1 cellular context compared by ENCODE assay signal in the genomic region with DNA sequence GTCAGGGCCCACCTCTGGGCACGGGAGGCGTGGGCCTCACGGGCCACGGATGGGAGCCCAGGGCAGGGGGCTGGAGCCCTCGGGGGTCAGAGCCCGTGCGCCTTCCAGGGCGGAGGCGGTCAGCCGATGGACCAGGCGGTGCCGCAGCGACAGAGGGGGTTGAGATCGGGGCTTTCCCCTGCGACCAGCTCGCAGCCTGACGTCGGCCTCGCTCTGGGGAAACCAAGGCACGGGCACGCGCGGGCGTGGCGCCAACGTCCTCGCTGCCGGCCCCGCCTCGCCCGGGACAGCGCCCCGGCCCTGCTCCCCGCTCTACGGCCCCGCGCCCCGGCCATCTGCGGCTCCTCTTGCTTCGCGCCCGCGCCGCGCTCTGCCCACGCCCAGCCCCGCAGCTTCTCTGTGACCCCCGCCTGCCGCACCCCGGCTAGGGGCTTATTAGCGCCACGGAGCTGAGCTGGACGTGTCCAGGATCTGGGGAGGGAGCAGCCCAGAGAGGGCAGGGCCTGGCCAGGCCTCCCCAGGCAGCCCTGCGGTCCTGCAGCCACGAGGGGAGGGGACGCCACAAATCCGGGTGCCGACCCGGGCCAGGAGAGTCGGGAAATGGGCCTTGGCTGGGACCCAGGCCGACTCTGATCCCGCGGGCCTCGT.
TF ChIP-seq lines count a peak whose summit lies in the region.

No MANE protein-coding gene starts in this region.

TF ChIP-seq in GM23338, 12 proteins besides CTCF, POLR2A, EP300 and RAD21 (continued from another document):
- TF ChIP-seq, protein P1, sequence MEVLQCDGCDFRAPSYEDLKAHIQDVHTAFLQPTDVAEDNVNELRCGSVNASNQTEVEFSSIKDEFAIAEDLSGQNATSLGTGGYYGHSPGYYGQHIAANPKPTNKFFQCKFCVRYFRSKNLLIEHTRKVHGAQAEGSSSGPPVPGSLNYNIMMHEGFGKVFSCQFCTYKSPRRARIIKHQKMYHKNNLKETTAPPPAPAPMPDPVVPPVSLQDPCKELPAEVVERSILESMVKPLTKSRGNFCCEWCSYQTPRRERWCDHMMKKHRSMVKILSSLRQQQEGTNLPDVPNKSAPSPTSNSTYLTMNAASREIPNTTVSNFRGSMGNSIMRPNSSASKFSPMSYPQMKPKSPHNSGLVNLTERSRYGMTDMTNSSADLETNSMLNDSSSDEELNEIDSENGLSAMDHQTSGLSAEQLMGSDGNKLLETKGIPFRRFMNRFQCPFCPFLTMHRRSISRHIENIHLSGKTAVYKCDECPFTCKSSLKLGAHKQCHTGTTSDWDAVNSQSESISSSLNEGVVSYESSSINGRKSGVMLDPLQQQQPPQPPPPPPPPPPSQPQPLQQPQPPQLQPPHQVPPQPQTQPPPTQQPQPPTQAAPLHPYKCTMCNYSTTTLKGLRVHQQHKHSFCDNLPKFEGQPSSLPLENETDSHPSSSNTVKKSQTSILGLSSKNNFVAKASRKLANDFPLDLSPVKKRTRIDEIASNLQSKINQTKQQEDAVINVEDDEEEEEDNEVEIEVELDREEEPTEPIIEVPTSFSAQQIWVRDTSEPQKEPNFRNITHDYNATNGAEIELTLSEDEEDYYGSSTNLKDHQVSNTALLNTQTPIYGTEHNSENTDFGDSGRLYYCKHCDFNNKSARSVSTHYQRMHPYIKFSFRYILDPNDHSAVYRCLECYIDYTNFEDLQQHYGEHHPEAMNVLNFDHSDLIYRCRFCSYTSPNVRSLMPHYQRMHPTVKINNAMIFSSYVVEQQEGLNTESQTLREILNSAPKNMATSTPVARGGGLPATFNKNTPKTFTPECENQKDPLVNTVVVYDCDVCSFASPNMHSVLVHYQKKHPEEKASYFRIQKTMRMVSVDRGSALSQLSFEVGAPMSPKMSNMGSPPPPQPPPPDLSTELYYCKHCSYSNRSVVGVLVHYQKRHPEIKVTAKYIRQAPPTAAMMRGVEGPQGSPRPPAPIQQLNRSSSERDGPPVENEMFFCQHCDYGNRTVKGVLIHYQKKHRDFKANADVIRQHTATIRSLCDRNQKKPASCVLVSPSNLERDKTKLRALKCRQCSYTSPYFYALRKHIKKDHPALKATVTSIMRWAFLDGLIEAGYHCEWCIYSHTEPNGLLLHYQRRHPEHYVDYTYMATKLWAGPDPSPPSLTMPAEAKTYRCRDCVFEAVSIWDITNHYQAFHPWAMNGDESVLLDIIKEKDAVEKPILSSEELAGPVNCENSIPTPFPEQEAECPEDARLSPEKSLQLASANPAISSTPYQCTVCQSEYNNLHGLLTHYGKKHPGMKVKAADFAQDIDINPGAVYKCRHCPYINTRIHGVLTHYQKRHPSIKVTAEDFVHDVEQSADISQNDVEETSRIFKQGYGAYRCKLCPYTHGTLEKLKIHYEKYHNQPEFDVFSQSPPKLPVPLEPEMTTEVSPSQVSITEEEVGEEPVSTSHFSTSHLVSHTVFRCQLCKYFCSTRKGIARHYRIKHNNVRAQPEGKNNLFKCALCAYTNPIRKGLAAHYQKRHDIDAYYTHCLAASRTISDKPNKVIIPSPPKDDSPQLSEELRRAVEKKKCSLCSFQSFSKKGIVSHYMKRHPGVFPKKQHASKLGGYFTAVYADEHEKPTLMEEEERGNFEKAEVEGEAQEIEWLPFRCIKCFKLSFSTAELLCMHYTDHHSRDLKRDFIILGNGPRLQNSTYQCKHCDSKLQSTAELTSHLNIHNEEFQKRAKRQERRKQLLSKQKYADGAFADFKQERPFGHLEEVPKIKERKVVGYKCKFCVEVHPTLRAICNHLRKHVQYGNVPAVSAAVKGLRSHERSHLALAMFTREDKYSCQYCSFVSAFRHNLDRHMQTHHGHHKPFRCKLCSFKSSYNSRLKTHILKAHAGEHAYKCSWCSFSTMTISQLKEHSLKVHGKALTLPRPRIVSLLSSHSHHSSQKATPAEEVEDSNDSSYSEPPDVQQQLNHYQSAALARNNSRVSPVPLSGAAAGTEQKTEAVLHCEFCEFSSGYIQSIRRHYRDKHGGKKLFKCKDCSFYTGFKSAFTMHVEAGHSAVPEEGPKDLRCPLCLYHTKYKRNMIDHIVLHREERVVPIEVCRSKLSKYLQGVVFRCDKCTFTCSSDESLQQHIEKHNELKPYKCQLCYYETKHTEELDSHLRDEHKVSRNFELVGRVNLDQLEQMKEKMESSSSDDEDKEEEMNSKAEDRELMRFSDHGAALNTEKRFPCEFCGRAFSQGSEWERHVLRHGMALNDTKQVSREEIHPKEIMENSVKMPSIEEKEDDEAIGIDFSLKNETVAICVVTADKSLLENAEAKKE (CRISPR knock-in tag; IDR thresholded peaks at IDR 0.05), result no peak
- no peak for TF ChIP-seq STAT1 (IDR thresholded peaks at IDR 0.05; ENCODE audit: unreplicated experiment)
